ENCODE assay signal across 21 cellular contexts in the genomic region with DNA sequence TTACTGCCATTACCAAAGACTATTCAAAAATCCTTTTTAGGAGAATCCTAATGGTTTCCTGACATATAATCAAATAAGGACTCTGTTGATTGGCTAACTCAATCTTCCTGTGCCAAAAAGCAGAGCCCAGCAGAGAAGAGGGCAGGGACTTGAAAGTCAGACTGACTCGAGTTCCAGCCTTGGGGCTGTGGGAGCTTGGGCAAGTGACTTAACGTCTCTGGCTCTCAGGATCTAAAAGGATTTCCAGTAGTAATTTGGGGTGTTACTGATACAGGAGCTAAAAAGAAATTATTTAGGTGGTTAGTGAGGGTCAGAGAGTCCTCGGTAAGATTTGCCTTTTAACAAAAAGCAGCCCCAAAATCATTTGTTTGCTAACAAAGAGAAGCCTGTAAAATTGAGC. TPM values are rescaled to one million over a fixed set of nuclear protein-coding genes. Genes with fewer than 3 reads are reported as not detected.
DNase-seq lines count a peak whose midpoint lies in the region; ATAC-seq and TF ChIP-seq lines count a peak whose summit lies in the region.
"Had no signal": no experiment of that assay in that cellular context is flagged by ENCODE, and none has a peak within 500 bp of the region (broad histone marks: within the 10 kb centered on the region; RNA-seq: fewer than 3 reads in every experiment).

No MANE protein-coding gene starts in this region.

- H3K27ac ChIP-seq in GM23338 (ENCODE audit: low read depth) (no peak overlapping the region), VCaP (peak overlapping the region; percentile 63)
- H3K27ac ChIP-seq: HL-60 had no signal

- no peaks in the 10 kb centered on the region for H3K36me3 Mint-ChIP-seq in GM23338 (ENCODE audit: low read depth)
- H3K36me3 Mint-ChIP-seq in stimulated activated memory B cell treated with anti-CD40 and anti-IgM and Interleukin-4, amounts not matched to agents 10 μg/mL and 1 μg/mL and 100 μg/mL, for 72 hours = no peaks in the 10 kb centered on the region
- H3K36me3 Mint-ChIP-seq in activated T-cell treated with anti-CD3 and anti-CD28 coated beads, Interleukin-2, amount 50 U/mL, for 4 hours (ENCODE audit: insufficient read depth) = no peaks in the 10 kb centered on the region
- H3K36me3 Mint-ChIP-seq: CD4-positive, CD25-positive, alpha-beta regulatory T cell had no signal

- H3K27me3 ChIP-seq in GM23338 (ENCODE audit: insufficient read depth) = no peaks in the 10 kb centered on the region
- H3K27me3 ChIP-seq: BE2C had no signal

- no peak overlapping the region for H3K4me3 ChIP-seq in GM23338
- H3K4me3 ChIP-seq: HAP-1 had no signal

- peaks cover 2% of the 10 kb centered on the region for H3K27me3 Mint-ChIP-seq in GM23338 (ENCODE audit: insufficient read depth, low read depth, poor library complexity)
- no peaks in the 10 kb centered on the region for H3K27me3 Mint-ChIP-seq in stimulated activated memory B cell treated with anti-CD40 and anti-IgM and Interleukin-4, amounts not matched to agents 10 μg/mL and 1 μg/mL and 100 μg/mL, for 72 hours
- no peaks in the 10 kb centered on the region for H3K27me3 Mint-ChIP-seq in activated T-cell treated with anti-CD3 and anti-CD28 coated beads, Interleukin-2, amount 50 U/mL, for 4 hours (ENCODE audit: low read depth)
- H3K27me3 Mint-ChIP-seq: CD4-positive, CD25-positive, alpha-beta regulatory T cell; CD8-positive, alpha-beta memory T cell had no signal

- no peaks in the 10 kb centered on the region for H3K79me2 ChIP-seq in GM23338 (replicated peaks; ENCODE audit: insufficient read depth)

- DNase-seq in GM23338 (ENCODE audit: low spot score) (no peak), islet precursor cell (peak; percentile 30), HK-2 (ENCODE audit: unreplicated experiment) (no peak), hippocampal formation (lab: John Stamatoyannopoulos, UW) (no peak)
- no peak for DNase-seq in activated T-cell treated with anti-CD3 and anti-CD28 coated beads, Interleukin-2, amount 50 U/mL, for 4 hours
- DNase-seq: ACHN; BE2C; C1 segment of cervical spinal cord; Caco-2; CD4-positive, CD25-positive, alpha-beta regulatory T cell; CD8-positive, alpha-beta memory T cell; GDM1; IMR-90; KBM-7 had no signal

- H3K27ac Mint-ChIP-seq in GM23338 = no peak overlapping the region
- peak overlapping the region; percentile 24 for H3K27ac Mint-ChIP-seq in stimulated activated memory B cell treated with anti-CD40 and anti-IgM and Interleukin-4, amounts not matched to agents 10 μg/mL and 1 μg/mL and 100 μg/mL, for 72 hours

- H3K4me2 ChIP-seq in GM23338 = no peak overlapping the region

- peaks cover 21% of the 10 kb centered on the region for H3K4me1 ChIP-seq in GM23338 (ENCODE audit: insufficient read depth)
- H3K4me1 ChIP-seq: BE2C, Caco-2, HAP-1 had no signal

- H3K9me2 ChIP-seq in GM23338 (ENCODE audit: insufficient read depth) = peaks cover 3% of the 10 kb centered on the region; the same call in 1 of the 2 replicates

- H3K4me3 Mint-ChIP-seq in GM23338 = no peak overlapping the region
- no peak overlapping the region for H3K4me3 Mint-ChIP-seq in stimulated activated memory B cell treated with anti-CD40 and anti-IgM and Interleukin-4, amounts not matched to agents 10 μg/mL and 1 μg/mL and 100 μg/mL, for 72 hours
- H3K4me3 Mint-ChIP-seq in activated T-cell treated with anti-CD3 and anti-CD28 coated beads, Interleukin-2, amount 50 U/mL, for 4 hours = no peak overlapping the region
- H3K4me3 Mint-ChIP-seq: CD4-positive, CD25-positive, alpha-beta regulatory T cell had no signal

- ATAC-seq in GM23338 = no peak
- no peak for ATAC-seq in stimulated activated memory B cell treated with anti-CD40 and anti-IgM and Interleukin-4, amounts not matched to agents 10 μg/mL and 1 μg/mL and 100 μg/mL, for 72 hours
- no peak for ATAC-seq in activated T-cell treated with anti-CD3 and anti-CD28 coated beads, Interleukin-2, amount 50 U/mL, for 4 hours

- no peaks in the 10 kb centered on the region for H4K20me1 ChIP-seq in GM23338 (replicated peaks; ENCODE audit: insufficient read depth)

- no peaks in the 10 kb centered on the region for H3K36me3 ChIP-seq in GM23338 (ENCODE audit: insufficient read depth)
- H3K36me3 ChIP-seq: BE2C, HAP-1 had no signal

- no peaks in the 10 kb centered on the region for H3F3A ChIP-seq in GM23338 (replicated peaks; ENCODE audit: low read depth)

- peaks cover 31% of the 10 kb centered on the region for H3K4me1 Mint-ChIP-seq in GM23338
- peaks cover 52% of the 10 kb centered on the region for H3K4me1 Mint-ChIP-seq in stimulated activated memory B cell treated with anti-CD40 and anti-IgM and Interleukin-4, amounts not matched to agents 10 μg/mL and 1 μg/mL and 100 μg/mL, for 72 hours
- H3K4me1 Mint-ChIP-seq in activated T-cell treated with anti-CD3 and anti-CD28 coated beads, Interleukin-2, amount 50 U/mL, for 4 hours (ENCODE audit: low read depth) = peaks cover 29% of the 10 kb centered on the region

- TF ChIP-seq CTCF in GM23338 (conservative IDR thresholded peaks at IDR 0.05; ENCODE audit: low read depth in 2 of 2) (no peak), VCaP (conservative IDR thresholded peaks at IDR 0.05) (no peak)

- peak overlapping the region; percentile 31 for H2AFZ ChIP-seq in GM23338

- H3K9me3 Mint-ChIP-seq in GM23338 = peaks cover 2% of the 10 kb centered on the region; the same call in 2 of the 3 replicates
- H3K9me3 Mint-ChIP-seq in stimulated activated memory B cell treated with anti-CD40 and anti-IgM and Interleukin-4, amounts not matched to agents 10 μg/mL and 1 μg/mL and 100 μg/mL, for 72 hours = no peaks in the 10 kb centered on the region
- no peaks in the 10 kb centered on the region for H3K9me3 Mint-ChIP-seq in activated T-cell treated with anti-CD3 and anti-CD28 coated beads, Interleukin-2, amount 50 U/mL, for 4 hours
- H3K9me3 Mint-ChIP-seq: CD4-positive, CD25-positive, alpha-beta regulatory T cell; CD8-positive, alpha-beta memory T cell had no signal

TF ChIP-seq in GM23338, 12 proteins besides CTCF, POLR2A, EP300 and RAD21 (continues in another document):
- TF ChIP-seq CREB1 (CRISPR knock-in tag; IDR thresholded peaks at IDR 0.05; ENCODE audit: low read depth) (no peak), EZH2phosphoT487 (IDR thresholded peaks at IDR 0.05; ENCODE audit: unreplicated experiment) (no peak), NANOG (IDR thresholded peaks at IDR 0.05; ENCODE audit: borderline replicate concordance) (no peak), STAT1 (IDR thresholded peaks at IDR 0.05; ENCODE audit: unreplicated experiment) (no peak)
- TF ChIP-seq, protein P1, sequence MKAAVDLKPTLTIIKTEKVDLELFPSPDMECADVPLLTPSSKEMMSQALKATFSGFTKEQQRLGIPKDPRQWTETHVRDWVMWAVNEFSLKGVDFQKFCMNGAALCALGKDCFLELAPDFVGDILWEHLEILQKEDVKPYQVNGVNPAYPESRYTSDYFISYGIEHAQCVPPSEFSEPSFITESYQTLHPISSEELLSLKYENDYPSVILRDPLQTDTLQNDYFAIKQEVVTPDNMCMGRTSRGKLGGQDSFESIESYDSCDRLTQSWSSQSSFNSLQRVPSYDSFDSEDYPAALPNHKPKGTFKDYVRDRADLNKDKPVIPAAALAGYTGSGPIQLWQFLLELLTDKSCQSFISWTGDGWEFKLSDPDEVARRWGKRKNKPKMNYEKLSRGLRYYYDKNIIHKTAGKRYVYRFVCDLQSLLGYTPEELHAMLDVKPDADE (IDR thresholded peaks at IDR 0.05) = no peak

RNA-seq across cellular contexts. Expression of gene CCR5, which starts 10.9 kb away (rescaled TPM):
- not detected in 2 replicates for total RNA-seq in GM23338 (2014; rRNA removed; shearing (Covaris generic))
- polyA plus RNA-seq in GM23338 (2016; fragmentation: Nextera tagmentation; extraction: Ambion mirVana) = not detected in 2 replicates
- 1 to 10 TPM; 1.2 to 7.2 (median 2.2) TPM for total RNA-seq in activated T-cell treated with anti-CD3 and anti-CD28 coated beads, Interleukin-2, amount 50 U/mL, for 4 hours
- total RNA-seq: Caco-2, Daoy, H4, HT1080, IMR-90 had no signal
- polyA plus RNA-seq: IMR-90 had no signal

RNA-seq across cellular contexts. Expression of gene CCRL2, which starts 25.4 kb away (rescaled TPM):
- not detected in 2 replicates for total RNA-seq in GM23338 (2014; rRNA removed; shearing (Covaris generic))
- not detected in 2 replicates for polyA plus RNA-seq in GM23338 (2016; fragmentation: Nextera tagmentation; extraction: Ambion mirVana)
- total RNA-seq in activated T-cell treated with anti-CD3 and anti-CD28 coated beads, Interleukin-2, amount 50 U/mL, for 4 hours = 1 to 10 TPM in 1 of 3 donors, under 1 TPM in 2; 0.43 to 1.3 (median 0.76) TPM

RNA-seq across cellular contexts. Expression of gene CCR2, which starts 27.8 kb away (rescaled TPM):
- total RNA-seq in GM23338 (2014; rRNA removed; shearing (Covaris generic)) = not detected in 2 replicates
- polyA plus RNA-seq in GM23338 (2016; fragmentation: Nextera tagmentation; extraction: Ambion mirVana) = not detected in 2 replicates
- 1 to 10 TPM in 1 of 3 donors, under 1 TPM in 2; 0.18 to 1.4 (median 0.41) TPM for total RNA-seq in activated T-cell treated with anti-CD3 and anti-CD28 coated beads, Interleukin-2, amount 50 U/mL, for 4 hours
- total RNA-seq: Caco-2, Daoy, H4, HT1080, IMR-90 had no signal
- polyA plus RNA-seq: IMR-90 had no signal
